ENCODE assay signal across 1 cellular context in the genomic region with DNA sequence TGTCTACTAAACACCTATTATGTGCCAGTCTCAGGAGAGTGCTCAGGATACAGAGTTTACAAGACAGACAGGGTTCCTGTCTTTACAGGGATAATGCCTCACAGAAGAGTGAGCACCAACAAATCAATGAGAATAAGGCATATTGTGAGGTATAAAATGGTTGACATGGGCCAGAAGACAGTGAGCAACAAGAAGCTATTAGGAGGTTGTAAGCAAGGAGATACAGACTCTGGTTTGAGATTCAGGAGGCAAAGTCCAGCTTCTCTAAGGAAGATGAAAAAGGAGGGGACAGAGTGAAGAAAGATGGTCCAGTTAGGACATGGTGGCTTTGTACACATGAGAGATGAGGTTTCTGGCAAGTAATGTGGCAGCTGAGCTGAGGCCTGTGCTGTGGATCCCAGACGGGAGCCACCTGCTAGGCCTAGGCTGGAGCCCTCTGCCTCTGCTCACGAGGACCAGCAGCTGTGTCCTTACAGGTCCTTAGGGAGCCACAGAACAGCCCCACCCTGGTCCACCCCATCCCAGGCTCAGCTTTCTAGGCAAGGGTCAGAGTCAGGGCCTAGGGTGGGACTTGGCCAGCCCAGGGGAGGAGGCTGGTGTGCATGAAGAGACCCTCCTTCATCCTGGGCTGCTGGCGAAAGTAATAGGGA.
TF ChIP-seq lines count a peak whose summit lies in the region.

No MANE protein-coding gene starts in this region.

TF ChIP-seq in K562, 482 proteins besides CTCF, POLR2A, EP300 and RAD21 (continued from another document):
- TF ChIP-seq, protein P1, sequence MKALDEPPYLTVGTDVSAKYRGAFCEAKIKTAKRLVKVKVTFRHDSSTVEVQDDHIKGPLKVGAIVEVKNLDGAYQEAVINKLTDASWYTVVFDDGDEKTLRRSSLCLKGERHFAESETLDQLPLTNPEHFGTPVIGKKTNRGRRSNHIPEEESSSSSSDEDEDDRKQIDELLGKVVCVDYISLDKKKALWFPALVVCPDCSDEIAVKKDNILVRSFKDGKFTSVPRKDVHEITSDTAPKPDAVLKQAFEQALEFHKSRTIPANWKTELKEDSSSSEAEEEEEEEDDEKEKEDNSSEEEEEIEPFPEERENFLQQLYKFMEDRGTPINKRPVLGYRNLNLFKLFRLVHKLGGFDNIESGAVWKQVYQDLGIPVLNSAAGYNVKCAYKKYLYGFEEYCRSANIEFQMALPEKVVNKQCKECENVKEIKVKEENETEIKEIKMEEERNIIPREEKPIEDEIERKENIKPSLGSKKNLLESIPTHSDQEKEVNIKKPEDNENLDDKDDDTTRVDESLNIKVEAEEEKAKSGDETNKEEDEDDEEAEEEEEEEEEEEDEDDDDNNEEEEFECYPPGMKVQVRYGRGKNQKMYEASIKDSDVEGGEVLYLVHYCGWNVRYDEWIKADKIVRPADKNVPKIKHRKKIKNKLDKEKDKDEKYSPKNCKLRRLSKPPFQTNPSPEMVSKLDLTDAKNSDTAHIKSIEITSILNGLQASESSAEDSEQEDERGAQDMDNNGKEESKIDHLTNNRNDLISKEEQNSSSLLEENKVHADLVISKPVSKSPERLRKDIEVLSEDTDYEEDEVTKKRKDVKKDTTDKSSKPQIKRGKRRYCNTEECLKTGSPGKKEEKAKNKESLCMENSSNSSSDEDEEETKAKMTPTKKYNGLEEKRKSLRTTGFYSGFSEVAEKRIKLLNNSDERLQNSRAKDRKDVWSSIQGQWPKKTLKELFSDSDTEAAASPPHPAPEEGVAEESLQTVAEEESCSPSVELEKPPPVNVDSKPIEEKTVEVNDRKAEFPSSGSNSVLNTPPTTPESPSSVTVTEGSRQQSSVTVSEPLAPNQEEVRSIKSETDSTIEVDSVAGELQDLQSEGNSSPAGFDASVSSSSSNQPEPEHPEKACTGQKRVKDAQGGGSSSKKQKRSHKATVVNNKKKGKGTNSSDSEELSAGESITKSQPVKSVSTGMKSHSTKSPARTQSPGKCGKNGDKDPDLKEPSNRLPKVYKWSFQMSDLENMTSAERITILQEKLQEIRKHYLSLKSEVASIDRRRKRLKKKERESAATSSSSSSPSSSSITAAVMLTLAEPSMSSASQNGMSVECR (CRISPR knock-in tag; IDR thresholded peaks at IDR 0.05) = no peak
- TF ChIP-seq RBM22 (IDR thresholded peaks at IDR 0.05; ENCODE audit: low read depth, low read length, poor library complexity, severe bottlenecking) = no peak
- TF ChIP-seq, protein P2, sequence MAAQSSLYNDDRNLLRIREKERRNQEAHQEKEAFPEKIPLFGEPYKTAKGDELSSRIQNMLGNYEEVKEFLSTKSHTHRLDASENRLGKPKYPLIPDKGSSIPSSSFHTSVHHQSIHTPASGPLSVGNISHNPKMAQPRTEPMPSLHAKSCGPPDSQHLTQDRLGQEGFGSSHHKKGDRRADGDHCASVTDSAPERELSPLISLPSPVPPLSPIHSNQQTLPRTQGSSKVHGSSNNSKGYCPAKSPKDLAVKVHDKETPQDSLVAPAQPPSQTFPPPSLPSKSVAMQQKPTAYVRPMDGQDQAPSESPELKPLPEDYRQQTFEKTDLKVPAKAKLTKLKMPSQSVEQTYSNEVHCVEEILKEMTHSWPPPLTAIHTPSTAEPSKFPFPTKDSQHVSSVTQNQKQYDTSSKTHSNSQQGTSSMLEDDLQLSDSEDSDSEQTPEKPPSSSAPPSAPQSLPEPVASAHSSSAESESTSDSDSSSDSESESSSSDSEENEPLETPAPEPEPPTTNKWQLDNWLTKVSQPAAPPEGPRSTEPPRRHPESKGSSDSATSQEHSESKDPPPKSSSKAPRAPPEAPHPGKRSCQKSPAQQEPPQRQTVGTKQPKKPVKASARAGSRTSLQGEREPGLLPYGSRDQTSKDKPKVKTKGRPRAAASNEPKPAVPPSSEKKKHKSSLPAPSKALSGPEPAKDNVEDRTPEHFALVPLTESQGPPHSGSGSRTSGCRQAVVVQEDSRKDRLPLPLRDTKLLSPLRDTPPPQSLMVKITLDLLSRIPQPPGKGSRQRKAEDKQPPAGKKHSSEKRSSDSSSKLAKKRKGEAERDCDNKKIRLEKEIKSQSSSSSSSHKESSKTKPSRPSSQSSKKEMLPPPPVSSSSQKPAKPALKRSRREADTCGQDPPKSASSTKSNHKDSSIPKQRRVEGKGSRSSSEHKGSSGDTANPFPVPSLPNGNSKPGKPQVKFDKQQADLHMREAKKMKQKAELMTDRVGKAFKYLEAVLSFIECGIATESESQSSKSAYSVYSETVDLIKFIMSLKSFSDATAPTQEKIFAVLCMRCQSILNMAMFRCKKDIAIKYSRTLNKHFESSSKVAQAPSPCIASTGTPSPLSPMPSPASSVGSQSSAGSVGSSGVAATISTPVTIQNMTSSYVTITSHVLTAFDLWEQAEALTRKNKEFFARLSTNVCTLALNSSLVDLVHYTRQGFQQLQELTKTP (IDR thresholded peaks at IDR 0.05; ENCODE audit: low read depth in 1 of 2, partially characterized antibody in 2 of 2) = no peak
- TF ChIP-seq SMAD3 (CRISPR knock-in tag; conservative IDR thresholded peaks at IDR 0.05) = no peak
- TF ChIP-seq MAFG (tag; conservative IDR thresholded peaks at IDR 0.05) = no peak
- TF ChIP-seq RAD51 (IDR thresholded peaks at IDR 0.05; ENCODE audit: borderline replicate concordance, low read depth) = no peak
- TF ChIP-seq ZNF282 (CRISPR knock-in tag; IDR thresholded peaks at IDR 0.05) = no peak
- no peak for TF ChIP-seq NFRKB (IDR thresholded peaks at IDR 0.05; ENCODE audit: low read depth)
- TF ChIP-seq JUN (IDR thresholded peaks at IDR 0.05; ENCODE audit: borderline replicate concordance, low read depth, low read length) = no peak
- TF ChIP-seq JUN (CRISPR knock-in tag; IDR thresholded peaks at IDR 0.05; ENCODE audit: borderline replicate concordance) = no peak
- TF ChIP-seq PML (IDR thresholded peaks at IDR 0.05; ENCODE audit: low read length) = no peak
- no peak; the same call in 1 of the 2 replicates for TF ChIP-seq PHF8 (IDR thresholded peaks at IDR 0.05; ENCODE audit: borderline replicate concordance, low read length)
- no peak for TF ChIP-seq ZNF551 (CRISPR knock-in tag; IDR thresholded peaks at IDR 0.05)
- no peak for TF ChIP-seq RBM14 (IDR thresholded peaks at IDR 0.05; ENCODE audit: borderline replicate concordance, insufficient read depth, low read depth, low read length)
- TF ChIP-seq, protein P3, sequence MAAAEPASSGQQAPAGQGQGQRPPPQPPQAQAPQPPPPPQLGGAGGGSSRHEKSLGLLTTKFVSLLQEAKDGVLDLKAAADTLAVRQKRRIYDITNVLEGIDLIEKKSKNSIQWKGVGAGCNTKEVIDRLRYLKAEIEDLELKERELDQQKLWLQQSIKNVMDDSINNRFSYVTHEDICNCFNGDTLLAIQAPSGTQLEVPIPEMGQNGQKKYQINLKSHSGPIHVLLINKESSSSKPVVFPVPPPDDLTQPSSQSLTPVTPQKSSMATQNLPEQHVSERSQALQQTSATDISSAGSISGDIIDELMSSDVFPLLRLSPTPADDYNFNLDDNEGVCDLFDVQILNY (CRISPR knock-in tag; IDR thresholded peaks at IDR 0.05) = peak; percentile 26; the same call in 1 of the 2 replicates
- TF ChIP-seq LCOR (CRISPR knock-in tag; IDR thresholded peaks at IDR 0.05) = no peak
- TF ChIP-seq, protein P4, sequence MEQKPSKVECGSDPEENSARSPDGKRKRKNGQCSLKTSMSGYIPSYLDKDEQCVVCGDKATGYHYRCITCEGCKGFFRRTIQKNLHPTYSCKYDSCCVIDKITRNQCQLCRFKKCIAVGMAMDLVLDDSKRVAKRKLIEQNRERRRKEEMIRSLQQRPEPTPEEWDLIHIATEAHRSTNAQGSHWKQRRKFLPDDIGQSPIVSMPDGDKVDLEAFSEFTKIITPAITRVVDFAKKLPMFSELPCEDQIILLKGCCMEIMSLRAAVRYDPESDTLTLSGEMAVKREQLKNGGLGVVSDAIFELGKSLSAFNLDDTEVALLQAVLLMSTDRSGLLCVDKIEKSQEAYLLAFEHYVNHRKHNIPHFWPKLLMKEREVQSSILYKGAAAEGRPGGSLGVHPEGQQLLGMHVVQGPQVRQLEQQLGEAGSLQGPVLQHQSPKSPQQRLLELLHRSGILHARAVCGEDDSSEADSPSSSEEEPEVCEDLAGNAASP (IDR thresholded peaks at IDR 0.05) = no peak
